ENCODE assay signal across 31 cellular contexts in genomic region chr12:73629893-73630872, GRCh38.
DNase-seq lines count a peak whose midpoint lies in the region; ATAC-seq, FAIRE-seq and TF ChIP-seq lines count a peak whose summit lies in the region.
"Had no signal": no experiment of that assay in that cellular context is flagged by ENCODE, and none has a peak within 500 bp of the region (broad histone marks: within the 10 kb centered on the region; RNA-seq: fewer than 3 reads in every experiment).

No MANE protein-coding gene starts in this region.

- ATAC-seq in upper lobe of left lung (ENCODE audit: low FRiP score in 2 of 2), result no peak
- ATAC-seq: left lung had no signal

- H3K4me3 ChIP-seq in HUES64 (ENCODE audit: low read length), result no peak overlapping the region; the same call in 1 of the 2 replicates
- H3K4me3 ChIP-seq in upper lobe of left lung, result no peak overlapping the region
- H3K4me3 ChIP-seq: BLaER1 treated with 17β-estradiol and CSF1 and Interleukin-3, amounts not matched to agents 10 nM and 100 nM; left lung; tibial nerve had no signal

- no peaks in the 10 kb centered on the region for H3K36me3 Mint-ChIP-seq in immature natural killer cell
- H3K36me3 Mint-ChIP-seq: activated naive CD8-positive, alpha-beta T cell treated with anti-CD3 and anti-CD28 coated beads, Interleukin-2, amount 10 ng/mL, durations not matched to agents 7 days and 5 days had no signal

- TF ChIP-seq POLR2A in upper lobe of left lung (IDR thresholded peaks at IDR 0.05), result no peak

- no peaks in the 10 kb centered on the region for H3K27me3 Mint-ChIP-seq in immature natural killer cell (ENCODE audit: low read depth in 3 of 3)
- H3K27me3 Mint-ChIP-seq: activated naive CD8-positive, alpha-beta T cell treated with anti-CD3 and anti-CD28 coated beads, Interleukin-2, amount 10 ng/mL, durations not matched to agents 7 days and 5 days; activated T-cell treated with anti-CD3 and anti-CD28 coated beads, Interleukin-2, amount 50 U/mL, for 24 hours had no signal

- 34% methylated on average over 4 of the region's 4 CpGs for WGBS in HUES64
- WGBS in upper lobe of left lung, 2 donors, result 44 to 46% methylated on average over 4 of the region's 4 CpGs

- no peak overlapping the region for H3K27ac Mint-ChIP-seq in immature natural killer cell
- H3K27ac Mint-ChIP-seq: activated naive CD8-positive, alpha-beta T cell treated with anti-CD3 and anti-CD28 coated beads, Interleukin-2, amount 10 ng/mL, durations not matched to agents 7 days and 5 days; activated T-cell treated with anti-CD3 and anti-CD28 coated beads, Interleukin-2, amount 50 U/mL, for 24 hours; T-helper 1 cell treated with Interleukin-12 subunit alpha and Interleukin-12 subunit beta and Interleukin-4 antibody, amounts not matched to agents 30 μg/mL and 1 μg/mL, for 36 hours had no signal

- H3K9me3 ChIP-seq in HUES64 (ENCODE audit: insufficient read depth, low read depth, low read length) (no peaks in the 10 kb centered on the region), upper lobe of left lung (no peaks in the 10 kb centered on the region)
- H3K9me3 ChIP-seq: BLaER1 treated with 17β-estradiol and CSF1 and Interleukin-3, amounts not matched to agents 10 nM and 100 nM; left lung; SK-N-SH; tibial nerve had no signal

- no peak for TF ChIP-seq CTCF in upper lobe of left lung (IDR thresholded peaks at IDR 0.05)

- H3K27me3 ChIP-seq in HUES64 (ENCODE audit: insufficient read depth, low read length) (no peaks in the 10 kb centered on the region), upper lobe of left lung (no peaks in the 10 kb centered on the region)
- H3K27me3 ChIP-seq: BLaER1 treated with 17β-estradiol and CSF1 and Interleukin-3, amounts not matched to agents 10 nM and 100 nM; left lung; tibial nerve had no signal

- no peaks in the 10 kb centered on the region for H3K4me1 Mint-ChIP-seq in immature natural killer cell
- H3K4me1 Mint-ChIP-seq: activated naive CD8-positive, alpha-beta T cell treated with anti-CD3 and anti-CD28 coated beads, Interleukin-2, amount 10 ng/mL, durations not matched to agents 7 days and 5 days had no signal

- FAIRE-seq in endometrium (lab: Jason Lieb, UNC), result peak; percentile 70
- FAIRE-seq: GM12892 had no signal

- no peak overlapping the region for H3K4me3 Mint-ChIP-seq in immature natural killer cell
- H3K4me3 Mint-ChIP-seq: activated naive CD8-positive, alpha-beta T cell treated with anti-CD3 and anti-CD28 coated beads, Interleukin-2, amount 10 ng/mL, durations not matched to agents 7 days and 5 days; activated T-cell treated with anti-CD3 and anti-CD28 coated beads, Interleukin-2, amount 50 U/mL, for 24 hours; T-helper 1 cell treated with Interleukin-12 subunit alpha and Interleukin-12 subunit beta and Interleukin-4 antibody, amounts not matched to agents 30 μg/mL and 1 μg/mL, for 36 hours had no signal

- H3K9me3 Mint-ChIP-seq in immature natural killer cell, result peaks cover 0 to 6% (median 2%) of the 10 kb centered on the region in 6 donors
- H3K9me3 Mint-ChIP-seq: activated naive CD8-positive, alpha-beta T cell treated with anti-CD3 and anti-CD28 coated beads, Interleukin-2, amount 10 ng/mL, durations not matched to agents 7 days and 5 days; T-helper 1 cell treated with Interleukin-12 subunit alpha and Interleukin-12 subunit beta and Interleukin-4 antibody, amounts not matched to agents 30 μg/mL and 1 μg/mL, for 36 hours had no signal

- TF ChIP-seq EP300 in upper lobe of left lung (IDR thresholded peaks at IDR 0.05), result no peak

- H3K9ac ChIP-seq in HUES64 (ENCODE audit: low read depth, low read length), result no peak overlapping the region
- H3K9ac ChIP-seq: BLaER1 treated with 17β-estradiol and CSF1 and Interleukin-3, amounts not matched to agents 10 nM and 100 nM; SK-N-SH had no signal

- no peaks in the 10 kb centered on the region for H3K36me3 ChIP-seq in HUES64 (ENCODE audit: insufficient read depth, low read length)
- no peaks in the 10 kb centered on the region for H3K36me3 ChIP-seq in upper lobe of left lung
- H3K36me3 ChIP-seq: BLaER1 treated with 17β-estradiol and CSF1 and Interleukin-3, amounts not matched to agents 10 nM and 100 nM; left lung; tibial nerve had no signal

- H3K27ac ChIP-seq in HUES64 (ENCODE audit: low read depth, low read length) (peak overlapping the region; percentile 37; the same call in 1 of the 2 replicates), upper lobe of left lung (no peak overlapping the region)
- H3K27ac ChIP-seq: BLaER1 treated with 17β-estradiol and CSF1 and Interleukin-3, amounts not matched to agents 10 nM and 100 nM; left lung; tibial nerve had no signal

- peak; percentile 22 for DNase-seq in iPS-NIHi11 (ENCODE audit: low spot score)
- DNase-seq in NCI-H2227 (lab: John Stamatoyannopoulos, UW; ENCODE audit: unreplicated experiment), result no peak
- no peak for DNase-seq in upper lobe of left lung
- no peak for DNase-seq in MV-4-11 (lab: John Stamatoyannopoulos, UW)
- DNase-seq in immature natural killer cell, result no peak
- DNase-seq: activated CD4-positive, CD25-positive, alpha-beta regulatory T cell; activated gamma-delta T cell; activated naive CD8-positive, alpha-beta T cell treated with anti-CD3 and anti-CD28 coated beads, Interleukin-2, amount 10 ng/mL, durations not matched to agents 7 days and 5 days; activated T-cell treated with anti-CD3 and anti-CD28 coated beads, Interleukin-2, amount 50 U/mL, for 24 hours; aorta; cortex of kidney; DMS153; effector memory CD4-positive, alpha-beta T cell; head of caudate nucleus; KG1; left lung; mesendoderm; NCI-H1105; NCI-H187 treated with DMSO at 0.1 percent for 48 hours; NCI-H2171; NCI-H510A treated with DMSO at 0.1 percent for 48 hours; nucleus accumbens; SK-N-SH; stimulated activated CD4-positive, alpha-beta T cell treated with anti-CD3 and anti-CD28 coated beads, Interleukin-15, amount 100 ng/mL, for 24 hours; stimulated activated CD4-positive, alpha-beta T cell treated with anti-CD3 and anti-CD28 coated beads, Interleukin-4, amount 100 ng/mL, for 4 hours had no signal

- H3K4me1 ChIP-seq in HUES64 (ENCODE audit: insufficient read depth, low read length) (peaks cover 27% of the 10 kb centered on the region), upper lobe of left lung (no peaks in the 10 kb centered on the region)
- H3K4me1 ChIP-seq: BLaER1 treated with 17β-estradiol and CSF1 and Interleukin-3, amounts not matched to agents 10 nM and 100 nM; left lung; tibial nerve had no signal
